8 cellular contexts compared by ENCODE assay signal in genomic region chr20:33685328-33686007, GRCh38. TPM values are rescaled to one million over a fixed set of nuclear protein-coding genes. Genes with fewer than 3 reads are reported as not detected.
DNase-seq lines count a peak whose midpoint lies in the region; ATAC-seq, FAIRE-seq and TF ChIP-seq lines count a peak whose summit lies in the region.

No MANE protein-coding gene starts in this region.

- H2BK120ac ChIP-seq in H1 (replicated peaks; ENCODE audit: low read depth, low read length): no peak overlapping the region

- peaks cover 0 to 48% of the 10 kb centered on the region in 2 experiments; a peak in 3 of 4 replicates for H3K79me2 ChIP-seq in H1 (ENCODE audit: control insufficient read depth in 1 of 2, insufficient read depth in 2 of 2, low read length in 2 of 2)

- H3K18ac ChIP-seq in H1 (ENCODE audit: extremely low read depth, low read length): no peak overlapping the region; the same call in 1 of the 2 replicates

- peaks cover 11 to 31% of the 10 kb centered on the region in 2 experiments for H4K20me1 ChIP-seq in H1 (replicated peaks in 1 of 2; ENCODE audit: control insufficient read depth in 1 of 2, insufficient read depth in 2 of 2, low read length in 2 of 2)

- H2AFZ ChIP-seq in H1 (ENCODE audit: low read length): no peak overlapping the region

- peak overlapping the region; percentile 91; the same call in 1 of the 2 replicates for H4K8ac ChIP-seq in H1 (ENCODE audit: extremely low read depth, insufficient read depth, low read length)

- H3K9ac ChIP-seq in H1 (replicated peaks in 1 of 4; ENCODE audit: extremely low read depth in 1 of 4, low read depth in 3 of 4, low read length in 3 of 4): peak overlapping the region; percentile 81 to 100 (median 86)

- H3K56ac ChIP-seq in H1 (replicated peaks; ENCODE audit: insufficient read length, low read depth, low read length): peak overlapping the region; percentile 51

- H2BK5ac ChIP-seq in H1 (ENCODE audit: low read depth, low read length): peak overlapping the region; percentile 10; the same call in 1 of the 2 replicates

- no peak overlapping the region for H2BK20ac ChIP-seq in H1 (ENCODE audit: low read length)

- peak overlapping the region; percentile 69 for H3K4me3 ChIP-seq in LNCaP clone FGC (ENCODE audit: low read depth, low read length)
- peak overlapping the region; percentile 86 to 97 (median 94) for H3K4me3 ChIP-seq in H1 (ENCODE audit: extremely low read depth in 1 of 4, insufficient read depth in 2 of 4, low read depth in 3 of 4, low read length in 4 of 4)

- peak overlapping the region; percentile 90 to 91 for H3K4me2 ChIP-seq in H1 (ENCODE audit: insufficient read depth in 1 of 2, low read depth in 2 of 2, low read length in 2 of 2)

- peak; percentile 12 for ATAC-seq in omental fat pad (ENCODE audit: low FRiP score)

- no peak for TF ChIP-seq EP300 in H1 (IDR thresholded peaks at IDR 0.05; ENCODE audit: borderline replicate concordance in 1 of 2, low read depth in 2 of 2, low read length in 2 of 2)

- no peak overlapping the region for H2BK15ac ChIP-seq in H1 (ENCODE audit: low read length)

- TF ChIP-seq CTCF in LNCaP clone FGC (IDR thresholded peaks at IDR 0.05; ENCODE audit: control insufficient read depth, extremely low read depth, insufficient read depth) (no peak), H1 (IDR thresholded peaks at IDR 0.05; ENCODE audit: control extremely low read depth in 1 of 3, insufficient read depth in 1 of 3, low read depth in 1 of 3, low read length in 3 of 3) (no peak), omental fat pad (IDR thresholded peaks at IDR 0.05) (no peak)

- H4K5ac ChIP-seq in H1 (ENCODE audit: insufficient read length, low read depth, low read length): no peak overlapping the region

- no peak overlapping the region for H3K14ac ChIP-seq in H1 (ENCODE audit: insufficient read length)

- H3K23me2 ChIP-seq in H1 (ENCODE audit: low read depth, low read length): peaks cover 9% of the 10 kb centered on the region

- H3K79me1 ChIP-seq in H1 (ENCODE audit: low read depth, low read length): peaks cover 19% of the 10 kb centered on the region

- POLR2A ChIA-PET in H1 (lab: Charles Lee; ENCODE audit: partially characterized antibody): interaction anchor here (0.6 to 14.0 kb wide), 10 partner anchors 8 to 107 kb away, joined by 3 to 245 read pairs (median 6); partner anchors contain the start of genes ACTL10, C20orf144, NECAB3 and PXMP4

- CTCF ChIA-PET in H1 (lab: Charles Lee; ENCODE audit: partially characterized antibody): interaction anchor here (0.7 to 2.7 kb wide), 8 partner anchors 10 to 93 kb away, joined by 3 to 17 read pairs (median 3); partner anchors contain the start of gene ACTL10

- 0 out of 2 replicates have a peak, but pooled peaks have one; percentile 16 for TF ChIP-seq POLR2A in H54 (IDR thresholded peaks at IDR 0.05; ENCODE audit: low read depth, low read length)
- TF ChIP-seq POLR2A in H1 (IDR thresholded peaks at IDR 0.05; ENCODE audit: control extremely low read depth in 1 of 2, low read depth in 2 of 2, low read length in 2 of 2): no peak

- 4% methylated on average over 12 of the region's 39 CpGs; no CpG with 5 or more reads in 1 of the 2 experiments for WGBS in H1 (ENCODE audit: extremely low coverage in 1 of 2, insufficient coverage in 1 of 2, insufficient read length in 1 of 2, insufficient replicate concordance in 2 of 2, low coverage in 1 of 2, low lambda C conversion rate in 2 of 2, missing lambda C conversion rate in 1 of 2), 2 experiments

- TF ChIP-seq RAD21 in H1 (IDR thresholded peaks at IDR 0.05 in 1 of 2, conservative IDR thresholded peaks at IDR 0.05 in 1 of 2; ENCODE audit: low read depth in 2 of 2, low read length in 2 of 2): no peak

- peak overlapping the region; percentile 55 for H3K4ac ChIP-seq in H1 (replicated peaks; ENCODE audit: insufficient read length, low read depth, low read length)

- H3K23ac ChIP-seq in H1 (ENCODE audit: insufficient read length): no peak overlapping the region

- H2AK5ac ChIP-seq in H1 (ENCODE audit: low read depth, low read length): peak overlapping the region; percentile 54; the same call in 1 of the 2 replicates

- peak overlapping the region; percentile 2; the same call in 1 of the 2 replicates for H2BK12ac ChIP-seq in H1 (ENCODE audit: low read depth, low read length)

- H4K91ac ChIP-seq in H1 (replicated peaks; ENCODE audit: insufficient read length, low read length): peak overlapping the region; percentile 44

- H3K27ac ChIP-seq in H1 (ENCODE audit: low read depth, low read length): peak overlapping the region; percentile 64

- FAIRE-seq in H54 (lab: Jason Lieb, UNC) (no peak), H1 (lab: Jason Lieb, UNC) (no peak)

- peaks cover 0 to 5% (median under 1%) of the 10 kb centered on the region in 4 experiments; a peak in 2 of 8 replicates for H3K36me3 ChIP-seq in H1 (ENCODE audit: control insufficient read depth in 2 of 4, insufficient read depth in 4 of 4, low read length in 3 of 4)

- peaks cover 4 to 25% (median 15%) of the 10 kb centered on the region in 4 experiments for H3K4me1 ChIP-seq in H1 (replicated peaks in 1 of 4; ENCODE audit: control insufficient read depth in 3 of 4, insufficient read depth in 4 of 4, low read length in 3 of 4)

- peaks cover 0 to 7% (median 2%) of the 10 kb centered on the region in 4 experiments; a peak in 4 of 7 replicates for H3K27me3 ChIP-seq in H1 (replicated peaks in 1 of 4; ENCODE audit: control insufficient read depth in 3 of 4, extremely low read depth in 1 of 4, insufficient read depth in 3 of 4, low read length in 3 of 4)

- DNase-seq in activated CD4-positive, alpha-beta T cell treated with anti-CD3 and anti-CD28 coated beads for 48 hours: peak; percentile 83
- no peak for DNase-seq in activated CD4-positive, alpha-beta T cell treated with anti-CD3 and anti-CD28 coated beads, Interleukin-2, amount 50 U/mL, for 4 hours
- DNase-seq in H54 (ENCODE audit: insufficient read length, low spot score) (no peak), LNCaP clone FGC (ENCODE audit: low read depth) (no peak), T-helper 2 cell (peak in 4 of 5 experiments; percentile 31 to 82 (median 46)), H1 (ENCODE audit: low read depth in 1 of 2, low spot score in 2 of 2) (peak in 1 of 2 experiments; percentile 63), omental fat pad (ENCODE audit: low spot score) (no peak), NCI-H2171 treated with DMSO at 0.1 percent for 48 hours (lab: John Stamatoyannopoulos, UW) (no peak)

- no peaks in the 10 kb centered on the region for H3K9me3 ChIP-seq in H1 (ENCODE audit: insufficient read depth in 2 of 2, low read depth in 1 of 2, low read length in 1 of 2)

RNA-seq across cellular contexts. Expression of gene E2F1, which starts 0.7 kb away (rescaled TPM):
- total RNA-seq in H1 (2021; fragmentation: NEBNext Ultra II Directional; extraction: Animal tissue kit (Norgen Biotek cat#: 25700)): 35.3 and 35.8 TPM in 2 replicates
- 33.4 and 56.3 TPM in 2 replicates for polyA plus RNA-seq in H1 (2011; rRNA removed)
- 44.6 TPM for polyA plus RNA-seq in H1 (2011; cell fraction: cytosol; rRNA removed)
- polyA plus RNA-seq in H1 (2011; cell fraction: nucleus; rRNA removed): 121 TPM
- polyA plus RNA-seq in H1 (2012, experiment 1 of 2): 32.0 to 45.5 TPM (median 42.4 TPM) in 4 replicates
- 36.8 TPM for polyA plus RNA-seq in H1 (2012, experiment 2 of 2)
- 25.5 TPM for polyA plus RNA-seq in H1 (2013, experiment 1 of 2)
- 23.3 TPM for polyA plus RNA-seq in H1 (2013, experiment 2 of 2)
- polyA minus RNA-seq in H1 (2011; rRNA and poly(A)+ RNA removed): 21.5 and 26.8 TPM in 2 replicates
- 17.8 TPM for polyA minus RNA-seq in H1 (2011; cell fraction: cytosol; rRNA and poly(A)+ RNA removed)
- polyA minus RNA-seq in H1 (2011; cell fraction: nucleus; rRNA and poly(A)+ RNA removed): 22.2 TPM
- total RNA-seq in omental fat pad: 1 to 10 TPM; 1.2 to 1.9 (median 1.5) TPM

RNA-seq across cellular contexts. Expression of gene NECAB3, which starts 11.2 kb away (rescaled TPM):
- total RNA-seq in H1 (2021; fragmentation: NEBNext Ultra II Directional; extraction: Animal tissue kit (Norgen Biotek cat#: 25700)): 19.7 and 20.5 TPM in 2 replicates
- polyA plus RNA-seq in H1 (2011; rRNA removed): 46.2 and 72.6 TPM in 2 replicates
- polyA plus RNA-seq in H1 (2011; cell fraction: cytosol; rRNA removed): 39.5 TPM
- polyA plus RNA-seq in H1 (2011; cell fraction: nucleus; rRNA removed): 101 TPM
- 13.8 to 22.6 TPM (median 18.4 TPM) in 4 replicates for polyA plus RNA-seq in H1 (2012, experiment 1 of 2)
- 15.9 TPM for polyA plus RNA-seq in H1 (2012, experiment 2 of 2)
- 12.2 TPM for polyA plus RNA-seq in H1 (2013, experiment 1 of 2)
- polyA plus RNA-seq in H1 (2013, experiment 2 of 2): 10.7 TPM
- polyA minus RNA-seq in H1 (2011; rRNA and poly(A)+ RNA removed): 20.5 and 23.8 TPM in 2 replicates
- polyA minus RNA-seq in H1 (2011; cell fraction: cytosol; rRNA and poly(A)+ RNA removed): 15.6 TPM
- 39.6 TPM for polyA minus RNA-seq in H1 (2011; cell fraction: nucleus; rRNA and poly(A)+ RNA removed)
- 10 to 100 TPM; 19.1 to 29.8 (median 26.8) TPM for total RNA-seq in omental fat pad

RNA-seq across cellular contexts. Expression of gene ACTL10, which starts 18.7 kb away (rescaled TPM):
- total RNA-seq in H1 (2021; fragmentation: NEBNext Ultra II Directional; extraction: Animal tissue kit (Norgen Biotek cat#: 25700)): not detected in 2 replicates
- polyA plus RNA-seq in H1 (2011; rRNA removed): 0.20 and 0.26 TPM in 2 replicates
- polyA plus RNA-seq in H1 (2011; cell fraction: cytosol; rRNA removed): 0.25 TPM
- 0.33 TPM for polyA plus RNA-seq in H1 (2011; cell fraction: nucleus; rRNA removed)
- 0.11 to 0.18 TPM (median 0.12 TPM) in 3 of 4 replicates, not detected in the other for polyA plus RNA-seq in H1 (2012, experiment 1 of 2)
- polyA plus RNA-seq in H1 (2012, experiment 2 of 2): 0.30 TPM
- 0.08 TPM for polyA plus RNA-seq in H1 (2013, experiment 1 of 2)
- 0.04 TPM for polyA plus RNA-seq in H1 (2013, experiment 2 of 2)
- 0.07 and 0.09 TPM in 2 replicates for polyA minus RNA-seq in H1 (2011; rRNA and poly(A)+ RNA removed)
- polyA minus RNA-seq in H1 (2011; cell fraction: cytosol; rRNA and poly(A)+ RNA removed): not detected
- polyA minus RNA-seq in H1 (2011; cell fraction: nucleus; rRNA and poly(A)+ RNA removed): 1.7 TPM
- total RNA-seq in omental fat pad: 1 to 10 TPM; 1.1 to 2.4 (median 1.8) TPM

RNA-seq across cellular contexts. Expression of gene C20orf144, which starts 23.3 kb away (rescaled TPM):
- total RNA-seq in H1 (2021; fragmentation: NEBNext Ultra II Directional; extraction: Animal tissue kit (Norgen Biotek cat#: 25700)): 0.23 and 0.24 TPM in 2 replicates
- polyA plus RNA-seq in H1 (2011; rRNA removed): 0.21 and 0.24 TPM in 2 replicates
- 0.23 TPM for polyA plus RNA-seq in H1 (2011; cell fraction: cytosol; rRNA removed)
- 0.27 TPM for polyA plus RNA-seq in H1 (2011; cell fraction: nucleus; rRNA removed)
- 0.27 to 0.36 TPM (median 0.33 TPM) in 4 replicates for polyA plus RNA-seq in H1 (2012, experiment 1 of 2)
- 0.13 TPM for polyA plus RNA-seq in H1 (2012, experiment 2 of 2)
- polyA plus RNA-seq in H1 (2013, experiment 1 of 2): 0.12 TPM
- polyA plus RNA-seq in H1 (2013, experiment 2 of 2): 0.07 TPM
- 0.27 and 0.79 TPM in 2 replicates for polyA minus RNA-seq in H1 (2011; rRNA and poly(A)+ RNA removed)
- not detected for polyA minus RNA-seq in H1 (2011; cell fraction: cytosol; rRNA and poly(A)+ RNA removed)
- polyA minus RNA-seq in H1 (2011; cell fraction: nucleus; rRNA and poly(A)+ RNA removed): 1.7 TPM
- not detected for total RNA-seq in omental fat pad

RNA-seq across cellular contexts. Expression of gene PXMP4, which starts 34.6 kb away (rescaled TPM):
- total RNA-seq in H1 (2021; fragmentation: NEBNext Ultra II Directional; extraction: Animal tissue kit (Norgen Biotek cat#: 25700)): 3.3 and 4.1 TPM in 2 replicates
- polyA plus RNA-seq in H1 (2011; rRNA removed): 3.4 and 5.5 TPM in 2 replicates
- polyA plus RNA-seq in H1 (2011; cell fraction: cytosol; rRNA removed): 3.4 TPM
- polyA plus RNA-seq in H1 (2011; cell fraction: nucleus; rRNA removed): 3.8 TPM
- polyA plus RNA-seq in H1 (2012, experiment 1 of 2): 1.6 to 3.5 TPM (median 2.6 TPM) in 4 replicates
- polyA plus RNA-seq in H1 (2012, experiment 2 of 2): 1.7 TPM
- 3.2 TPM for polyA plus RNA-seq in H1 (2013, experiment 1 of 2)
- polyA plus RNA-seq in H1 (2013, experiment 2 of 2): 3.3 TPM
- polyA minus RNA-seq in H1 (2011; rRNA and poly(A)+ RNA removed): 3.6 and 4.1 TPM in 2 replicates
- polyA minus RNA-seq in H1 (2011; cell fraction: cytosol; rRNA and poly(A)+ RNA removed): 1.4 TPM
- 1.1 TPM for polyA minus RNA-seq in H1 (2011; cell fraction: nucleus; rRNA and poly(A)+ RNA removed)
- total RNA-seq in omental fat pad: 1 to 10 TPM; 3.6 to 8.7 (median 4.8) TPM

Comparison
In these comparisons a context has a peak if more than half of its experiments do, and no peak if none do; other contexts are left out.
1. DNase-seq: peak in activated CD4-positive, alpha-beta T cell treated with anti-CD3 and anti-CD28 coated beads for 48 hours (single experiment) and T-helper 2 cell (4 of 5); none in activated CD4-positive, alpha-beta T cell treated with anti-CD3 and anti-CD28 coated beads, Interleukin-2, amount 50 U/mL, for 4 hours (0 of 2), H54 (single experiment), LNCaP clone FGC (single experiment), omental fat pad (single experiment) and NCI-H2171 treated with DMSO at 0.1 percent for 48 hours (single experiment).
2. RNA of gene E2F1, which starts 0.7 kb away (total RNA-seq): 35.3 to 35.8 TPM in H1; 1.2 to 1.9 TPM in omental fat pad; every median in the first group is over 10 times any median in the second.